ENCODE assay signal across 9 cellular contexts in genomic region chrX:127404156-127404555, GRCh38.
"Had no signal": no experiment of that assay in that cellular context is flagged by ENCODE, and none has a peak within 500 bp of the region (broad histone marks: within the 10 kb centered on the region; RNA-seq: fewer than 3 reads in every experiment).

No MANE protein-coding gene starts in this region.

- H2AFZ ChIP-seq: GM23248 had no signal

- ATAC-seq: HCT116, K562 had no signal

- H3K36me3 ChIP-seq: HAP-1 had no signal

- H3K9me3 ChIP-seq: HAP-1 had no signal

- H3K27ac ChIP-seq: GM23248 had no signal

- H3K9ac ChIP-seq: GM23248 had no signal

- H3K4me1 ChIP-seq: HAP-1 had no signal

- DNase-seq: GM23248, GOT3, H7, HFFc6, IMR-90, KG1 had no signal

- H3K4me3 ChIP-seq: GM23248, HAP-1, K562 had no signal
